In genomic region chr11:47188262-47188661, GRCh38 we compare ENCODE assay signal across 16 cellular contexts. TPM values are rescaled to one million over a fixed set of nuclear protein-coding genes. Genes with fewer than 3 reads are reported as not detected.
A peak's percentile ranks its signal among the peaks of the same experiment; 100 is the strongest.
DNase-seq lines count a peak whose midpoint lies in the region; ATAC-seq and TF ChIP-seq lines count a peak whose summit lies in the region.
"Had no signal": no experiment of that assay in that cellular context is flagged by ENCODE, and none has a peak within 500 bp of the region (broad histone marks: within the 10 kb centered on the region; RNA-seq: fewer than 3 reads in every experiment).

No MANE protein-coding gene starts in this region.

- H3K9me3 ChIP-seq in sigmoid colon, result no peaks in the 10 kb centered on the region

- H3K27ac ChIP-seq in GM23338 (ENCODE audit: low read depth) (no peak overlapping the region), VCaP (peak overlapping the region; percentile 76), layer of hippocampus (ENCODE audit: low read depth, low read length) (peak overlapping the region; percentile 72), sigmoid colon (peak overlapping the region; percentile 88 to 99 (median 95))

- WGBS in sigmoid colon, 2 donors, result 98% methylated on average over 1 of the region's 1 CpG

- H3K27me3 ChIP-seq in GM23338 (ENCODE audit: insufficient read depth), result peaks cover 20% of the 10 kb centered on the region
- H3K27me3 ChIP-seq in layer of hippocampus (ENCODE audit: control insufficient read depth, insufficient read depth, low read length), result no peaks in the 10 kb centered on the region
- no peaks in the 10 kb centered on the region for H3K27me3 ChIP-seq in sigmoid colon

- H3K9me2 ChIP-seq in GM23338 (ENCODE audit: insufficient read depth), result no peaks in the 10 kb centered on the region

- no peaks in the 10 kb centered on the region for H3K9me3 Mint-ChIP-seq in GM23338
- H3K9me3 Mint-ChIP-seq: CD4-positive, CD25-positive, alpha-beta regulatory T cell; memory B cell; stimulated activated effector memory CD8-positive, alpha-beta T cell treated with anti-CD3 and anti-CD28 coated beads, Interleukin-12 subunit alpha, Interleukin-12 subunit beta, amount 100 ng/mL, for 72 hours had no signal

- no peak overlapping the region for H3K27ac Mint-ChIP-seq in GM23338
- H3K27ac Mint-ChIP-seq: activated CD4-positive, alpha-beta T cell treated with anti-CD3 and anti-CD28 coated beads for 36 hours; CD4-positive, CD25-positive, alpha-beta regulatory T cell; memory B cell; stimulated activated effector memory CD8-positive, alpha-beta T cell treated with anti-CD3 and anti-CD28 coated beads, Interleukin-12 subunit alpha, Interleukin-12 subunit beta, amount 100 ng/mL, for 72 hours had no signal

- H3K36me3 ChIP-seq in GM23338 (ENCODE audit: insufficient read depth) (no peaks in the 10 kb centered on the region), sigmoid colon (no peaks in the 10 kb centered on the region)

- peak overlapping the region; percentile 85; the same call in 1 of the 3 replicates for H3K4me3 Mint-ChIP-seq in GM23338
- H3K4me3 Mint-ChIP-seq: activated CD4-positive, alpha-beta T cell treated with anti-CD3 and anti-CD28 coated beads for 36 hours; memory B cell had no signal

- peaks cover 19% of the 10 kb centered on the region for H3K27me3 Mint-ChIP-seq in GM23338 (ENCODE audit: insufficient read depth, low read depth, poor library complexity)

- intact Hi-C loops in sigmoid colon (cut with DNase I), result loop anchor here (5.0 kb wide), 2 partner anchors 59 to 219 kb away; partner anchors contain the start of genes ACP2 and SLC39A13

- peak overlapping the region; percentile 99 for H3K4me2 ChIP-seq in GM23338

- peaks cover 18% of the 10 kb centered on the region for H3K79me2 ChIP-seq in GM23338 (replicated peaks; ENCODE audit: insufficient read depth)

- H3K4me1 ChIP-seq in GM23338 (ENCODE audit: insufficient read depth) (peaks cover 15% of the 10 kb centered on the region), sigmoid colon (peaks cover 0 to 60% (median 52%) of the 10 kb centered on the region in 4 donors)

- H3K4me1 Mint-ChIP-seq in GM23338, result peaks cover 17% of the 10 kb centered on the region
- H3K4me1 Mint-ChIP-seq: stimulated activated effector memory CD8-positive, alpha-beta T cell treated with anti-CD3 and anti-CD28 coated beads, Interleukin-12 subunit alpha, Interleukin-12 subunit beta, amount 100 ng/mL, for 72 hours had no signal

- peaks cover 35% of the 10 kb centered on the region for H3F3A ChIP-seq in GM23338 (replicated peaks; ENCODE audit: low read depth)

- no peaks in the 10 kb centered on the region; the same call in 2 of the 3 replicates for H3K36me3 Mint-ChIP-seq in GM23338 (ENCODE audit: low read depth)
- H3K36me3 Mint-ChIP-seq: CD4-positive, CD25-positive, alpha-beta regulatory T cell; memory B cell; stimulated activated effector memory CD8-positive, alpha-beta T cell treated with anti-CD3 and anti-CD28 coated beads, Interleukin-12 subunit alpha, Interleukin-12 subunit beta, amount 100 ng/mL, for 72 hours had no signal

- DNase-seq in GM23338 (ENCODE audit: low spot score), result no peak
- no peak for DNase-seq in sigmoid colon
- no peak for DNase-seq in stimulated activated CD8-positive, alpha-beta memory T cell treated with anti-CD3 and anti-CD28 coated beads, Interleukin-4, amount 100 ng/mL, for 48 hours
- no peak for DNase-seq in hypothalamus (lab: John Stamatoyannopoulos, UW)
- no peak for DNase-seq in activated naive CD4-positive, alpha-beta T cell treated with Interleukin-2 at 50 U/mL for 16 hours
- DNase-seq: activated CD4-positive, alpha-beta T cell treated with anti-CD3 and anti-CD28 coated beads for 36 hours; CD4-positive, CD25-positive, alpha-beta regulatory T cell; GF-D8; NCI-H1048; NCI-H446; stimulated activated CD4-positive, alpha-beta T cell treated with anti-CD3 and anti-CD28 coated beads, Interleukin-2, amount 100 ng/mL, for 48 hours had no signal

- H2AFZ ChIP-seq in GM23338, result no peak overlapping the region

- TF ChIP-seq POLR2A in sigmoid colon (IDR thresholded peaks at IDR 0.05), result no peak

- no peaks in the 10 kb centered on the region for H4K20me1 ChIP-seq in GM23338 (replicated peaks; ENCODE audit: insufficient read depth)

- no peak for TF ChIP-seq EP300 in sigmoid colon (IDR thresholded peaks at IDR 0.05)

- ATAC-seq in GM23338, result no peak
- no peak for ATAC-seq in HG03460 (IDR thresholded peaks at IDR 0.05; ENCODE audit: unreplicated experiment)
- ATAC-seq: activated CD4-positive, alpha-beta T cell treated with anti-CD3 and anti-CD28 coated beads for 36 hours; stimulated activated effector memory CD8-positive, alpha-beta T cell treated with anti-CD3 and anti-CD28 coated beads, Interleukin-12 subunit alpha, Interleukin-12 subunit beta, amount 100 ng/mL, for 72 hours had no signal

- H3K4me3 ChIP-seq in GM23338 (peak overlapping the region; percentile 96; the same call in 1 of the 2 replicates), sigmoid colon (no peak overlapping the region)

- TF ChIP-seq CTCF in GM23338 (conservative IDR thresholded peaks at IDR 0.05; ENCODE audit: low read depth in 2 of 2) (no peak), VCaP (conservative IDR thresholded peaks at IDR 0.05) (no peak), sigmoid colon (IDR thresholded peaks at IDR 0.05) (no peak)

TF ChIP-seq in GM23338, 12 proteins besides CTCF, POLR2A, EP300 and RAD21 (continues in another document):
- TF ChIP-seq ZNF114 (CRISPR knock-in tag; IDR thresholded peaks at IDR 0.05) (no peak), POLR2AphosphoS5 (IDR thresholded peaks at IDR 0.05; ENCODE audit: low read depth) (no peak), EZH2 (IDR thresholded peaks at IDR 0.05; ENCODE audit: low read depth, unreplicated experiment) (no peak), EZH2phosphoT487 (IDR thresholded peaks at IDR 0.05; ENCODE audit: unreplicated experiment) (no peak), CREB1 (CRISPR knock-in tag; IDR thresholded peaks at IDR 0.05; ENCODE audit: low read depth) (no peak), ETS1 (IDR thresholded peaks at IDR 0.05) (no peak), STAT1 (IDR thresholded peaks at IDR 0.05; ENCODE audit: unreplicated experiment) (no peak), ZNF331 (CRISPR knock-in tag; IDR thresholded peaks at IDR 0.05; ENCODE audit: low read depth) (no peak), NANOG (IDR thresholded peaks at IDR 0.05; ENCODE audit: borderline replicate concordance) (no peak)

RNA-seq across cellular contexts. Expression of gene PACSIN3, which starts 2.0 kb away (rescaled TPM):
- total RNA-seq in GM23338 (2014; rRNA removed; shearing (Covaris generic)), result 66.5 and 72.1 TPM in 2 replicates
- polyA plus RNA-seq in GM23338 (2016; fragmentation: Nextera tagmentation; extraction: Ambion mirVana) (38.8 and 39.6 TPM in 2 replicates), sigmoid colon (1 to 10 TPM; 1.2 to 7.0 (median 4.8) TPM)
- total RNA-seq in sigmoid colon, result 10 to 100 TPM; 56.0 to 78.3 (median 73.5) TPM
- total RNA-seq: CD4-positive, CD25-positive, alpha-beta regulatory T cell had no signal

RNA-seq across cellular contexts. Expression of gene ARFGAP2, which starts 11.6 kb away (rescaled TPM):
- total RNA-seq in GM23338 (2014; rRNA removed; shearing (Covaris generic)), result 111 and 122 TPM in 2 replicates
- 24.2 and 25.6 TPM in 2 replicates for polyA plus RNA-seq in GM23338 (2016; fragmentation: Nextera tagmentation; extraction: Ambion mirVana)
- 100 to 1,000 TPM in 3 of 4 donors, 10 to 100 TPM in 1; 85.0 to 185 (median 123) TPM for total RNA-seq in sigmoid colon
- 10 to 100 TPM; 46.8 to 81.1 (median 50.2) TPM for polyA plus RNA-seq in sigmoid colon

RNA-seq across cellular contexts. Expression of gene DDB2, which starts 26.5 kb away (rescaled TPM):
- total RNA-seq in GM23338 (2014; rRNA removed; shearing (Covaris generic)), result 62.5 and 63.1 TPM in 2 replicates
- polyA plus RNA-seq in GM23338 (2016; fragmentation: Nextera tagmentation; extraction: Ambion mirVana) (58.7 and 60.2 TPM in 2 replicates), sigmoid colon (10 to 100 TPM; 21.3 to 42.0 (median 21.6) TPM)
- total RNA-seq in sigmoid colon, result 10 to 100 TPM; 31.9 to 44.6 (median 32.3) TPM
